ENCODE assay signal across 12 cellular contexts in genomic region chr5:1484416-1485319, GRCh38. TPM values are rescaled to one million over a fixed set of nuclear protein-coding genes. Genes with fewer than 3 reads are reported as not detected.
DNase-seq lines count a peak whose midpoint lies in the region; ATAC-seq lines count a peak whose summit lies in the region.
"Had no signal": no experiment of that assay in that cellular context is flagged by ENCODE, and none has a peak within 500 bp of the region (broad histone marks: within the 10 kb centered on the region; RNA-seq: fewer than 3 reads in every experiment).

No MANE protein-coding gene starts in this region.

- H3K4me3 Mint-ChIP-seq in activated CD8-positive, alpha-beta memory T cell treated with anti-CD3 and anti-CD28 coated beads, Interleukin-2, amount 10 ng/mL, durations not matched to agents 7 days and 5 days: no peak overlapping the region

- H3K9me3 Mint-ChIP-seq in activated CD8-positive, alpha-beta memory T cell treated with anti-CD3 and anti-CD28 coated beads, Interleukin-2, amount 10 ng/mL, durations not matched to agents 7 days and 5 days (ENCODE audit: low read depth): no peaks in the 10 kb centered on the region

- no peak for DNase-seq in activated CD8-positive, alpha-beta memory T cell treated with anti-CD3 and anti-CD28 coated beads, Interleukin-2, amount 10 ng/mL, durations not matched to agents 7 days and 5 days
- DNase-seq in activated CD8-positive, alpha-beta memory T cell treated with anti-CD3 and anti-CD28 coated beads for 24 hours: no peak
- DNase-seq in stimulated activated naive CD8-positive, alpha-beta T cell treated with anti-CD3 and anti-CD28 coated beads, Interleukin-15, Interleukin-2, amounts not matched to agents 100 U/mL and 50 U/mL, for 24 hours: peak; percentile 55
- DNase-seq in NCI-H1092 treated with DMSO at 0.1 percent for 48 hours (lab: John Stamatoyannopoulos, UW) (no peak), 8988T (no peak), NCI-H1105 (lab: John Stamatoyannopoulos, UW) (no peak)
- DNase-seq: NCI-H187 treated with DMSO at 0.1 percent for 48 hours; retina; stimulated activated naive CD4-positive, alpha-beta T cell had no signal

- ATAC-seq in activated CD8-positive, alpha-beta memory T cell treated with anti-CD3 and anti-CD28 coated beads, Interleukin-2, amount 10 ng/mL, durations not matched to agents 7 days and 5 days: no peak
- ATAC-seq in GM21717 (IDR thresholded peaks at IDR 0.05; ENCODE audit: unreplicated experiment): peak; percentile 36
- ATAC-seq in HG03378 (IDR thresholded peaks at IDR 0.05; ENCODE audit: unreplicated experiment): peak; percentile 68
- peak; percentile 38 for ATAC-seq in stimulated activated naive CD8-positive, alpha-beta T cell treated with anti-CD3 and anti-CD28 coated beads, Interleukin-15, Interleukin-2, amounts not matched to agents 100 U/mL and 50 U/mL, for 24 hours

- CTCF ChIA-PET in activated CD8-positive, alpha-beta memory T cell treated with anti-CD3 and anti-CD28 coated beads, Interleukin-2, amount 10 ng/mL, durations not matched to agents 7 days and 5 days (lab: Charles Lee): interaction anchor here (1.6 kb wide), 1 partner anchor 36 kb away, joined by 3 read pairs; no protein-coding TSS in a partner anchor

- peaks cover 24% of the 10 kb centered on the region for H3K36me3 Mint-ChIP-seq in activated CD8-positive, alpha-beta memory T cell treated with anti-CD3 and anti-CD28 coated beads, Interleukin-2, amount 10 ng/mL, durations not matched to agents 7 days and 5 days

- peaks cover 47% of the 10 kb centered on the region for H3K4me1 Mint-ChIP-seq in activated CD8-positive, alpha-beta memory T cell treated with anti-CD3 and anti-CD28 coated beads, Interleukin-2, amount 10 ng/mL, durations not matched to agents 7 days and 5 days

- H3K27ac Mint-ChIP-seq in activated CD8-positive, alpha-beta memory T cell treated with anti-CD3 and anti-CD28 coated beads, Interleukin-2, amount 10 ng/mL, durations not matched to agents 7 days and 5 days: peak overlapping the region; percentile 24

- no peaks in the 10 kb centered on the region for H3K27me3 Mint-ChIP-seq in activated CD8-positive, alpha-beta memory T cell treated with anti-CD3 and anti-CD28 coated beads, Interleukin-2, amount 10 ng/mL, durations not matched to agents 7 days and 5 days

RNA-seq across cellular contexts. Expression of gene LPCAT1, which starts 39.1 kb away (rescaled TPM):
- total RNA-seq in activated CD8-positive, alpha-beta memory T cell treated with anti-CD3 and anti-CD28 coated beads, Interleukin-2, amount 10 ng/mL, durations not matched to agents 7 days and 5 days: 10 to 100 TPM; 83.8 to 85.3 TPM

RNA-seq across cellular contexts. Expression of gene SLC6A3, which starts 39.4 kb away (rescaled TPM):
- under 1 TPM; 0.07 to 0.23 TPM for total RNA-seq in activated CD8-positive, alpha-beta memory T cell treated with anti-CD3 and anti-CD28 coated beads, Interleukin-2, amount 10 ng/mL, durations not matched to agents 7 days and 5 days
- total RNA-seq: H4 had no signal
